7 cellular contexts compared by ENCODE assay signal in genomic region chr12:53230971-53231858, GRCh38. TPM values are rescaled to one million over a fixed set of nuclear protein-coding genes. Genes with fewer than 3 reads are reported as not detected.
DNase-seq lines count a peak whose midpoint lies in the region; ATAC-seq, FAIRE-seq and TF ChIP-seq lines count a peak whose summit lies in the region.
"Had no signal": no experiment of that assay in that cellular context is flagged by ENCODE, and none has a peak within 500 bp of the region (broad histone marks: within the 10 kb centered on the region; RNA-seq: fewer than 3 reads in every experiment).

No MANE protein-coding gene starts in this region.

- H3K27me3 Mint-ChIP-seq in neural crest cell (ENCODE audit: low read depth), result peaks cover 55% of the 10 kb centered on the region

- H3K4me1 Mint-ChIP-seq in neural crest cell, result peaks cover 44% of the 10 kb centered on the region

- H3K4me3 Mint-ChIP-seq in neural crest cell, result peak overlapping the region; percentile 73

- H2AFZ ChIP-seq in GM23248, result peak overlapping the region; percentile 35

- 9 to 10% methylated on average over 16 to 19 of the region's 19 CpGs for WGBS in GM23248 (ENCODE audit: low coverage in 1 of 2, low lambda C conversion rate in 2 of 2, missing lambda C conversion rate in 2 of 2), 2 experiments

- H3K4me3 ChIP-seq in GM23248 (peak overlapping the region; percentile 74), breast epithelium (peak overlapping the region; percentile 69 to 92 (median 80))

- H3K9me2 ChIP-seq in GM23248 (ENCODE audit: insufficient read depth), result no peaks in the 10 kb centered on the region

- no peak for ATAC-seq in GM19467 (IDR thresholded peaks at IDR 0.05; ENCODE audit: unreplicated experiment)

- no peak for FAIRE-seq in RCC 7860 (lab: Jason Lieb, UNC)

- TF ChIP-seq POLR2A in breast epithelium (IDR thresholded peaks at IDR 0.05), result no peak

- H3K27ac Mint-ChIP-seq in neural crest cell (ENCODE audit: unreplicated experiment), result no peak overlapping the region

- TF ChIP-seq CTCF in breast epithelium (IDR thresholded peaks at IDR 0.05) (no peak), neural crest cell (conservative IDR thresholded peaks at IDR 0.05) (no peak)

- H3K36me3 ChIP-seq in GM23248 (ENCODE audit: low read depth) (no peaks in the 10 kb centered on the region), breast epithelium (no peaks in the 10 kb centered on the region)

- no peaks in the 10 kb centered on the region for H4K20me1 ChIP-seq in GM23248 (ENCODE audit: insufficient read depth)

- no peaks in the 10 kb centered on the region for H3K9me3 Mint-ChIP-seq in neural crest cell

- peak overlapping the region; percentile 77 for H3K9ac ChIP-seq in GM23248

- in situ Hi-C loops in GM23248 (cut with MboI), result no loop called here

- DNase-seq in GM23248 (peak; percentile 46), breast epithelium (ENCODE audit: low spot score in 2 of 2) (no peak), neural crest cell (ENCODE audit: low read depth, low spot score) (no peak), DMS79 treated with DMSO at 0.1 percent for 48 hours (lab: John Stamatoyannopoulos, UW) (no peak), RCC 7860 (ENCODE audit: low spot score) (no peak)

- H3K79me2 ChIP-seq in GM23248 (ENCODE audit: insufficient read depth), result peaks cover 15% of the 10 kb centered on the region

- H3K36me3 Mint-ChIP-seq in neural crest cell (ENCODE audit: low read depth), result no peaks in the 10 kb centered on the region

- peaks cover 6% of the 10 kb centered on the region for H3F3A ChIP-seq in GM23248 (ENCODE audit: insufficient read depth)

- H3K27me3 ChIP-seq in GM23248 (replicated peaks; ENCODE audit: insufficient read depth) (no peaks in the 10 kb centered on the region), breast epithelium (no peaks in the 10 kb centered on the region)

- H3K9me3 ChIP-seq in GM23248 (ENCODE audit: low read depth) (no peaks in the 10 kb centered on the region), breast epithelium (no peaks in the 10 kb centered on the region)

- H3K4me2 ChIP-seq in GM23248 (ENCODE audit: unreplicated experiment), result peak overlapping the region; percentile 75

- H3K4me1 ChIP-seq in GM23248 (ENCODE audit: insufficient read depth), result peaks cover 27% of the 10 kb centered on the region
- peaks cover 17 to 49% of the 10 kb centered on the region in 2 donors for H3K4me1 ChIP-seq in breast epithelium

- intact Hi-C loops in breast epithelium (cut with DNase I; ENCODE audit: low total_unique reads), result no loop called here

- H3K27ac ChIP-seq in GM23248, result peak overlapping the region; percentile 36
- H3K27ac ChIP-seq in breast epithelium, result peak overlapping the region; percentile 94 to 98

RNA-seq across cellular contexts. Expression of gene RARG, which starts 0.8 kb away (rescaled TPM):
- 75.3 and 76.6 TPM in 2 replicates for total RNA-seq in GM23248 (2014; rRNA removed; shearing (Covaris generic))
- 116 and 118 TPM in 2 replicates for polyA plus RNA-seq in GM23248 (2016; fragmentation: Nextera tagmentation; extraction: Ambion mirVana)
- total RNA-seq in breast epithelium (10 to 100 TPM; 12.2 to 39.8 (median 23.3) TPM), neural crest cell (5.4 and 5.9 TPM in 2 replicates)

RNA-seq across cellular contexts. Expression of gene ITGB7, which starts 24.2 kb away (rescaled TPM):
- 1.4 and 2.4 TPM in 2 replicates for total RNA-seq in GM23248 (2014; rRNA removed; shearing (Covaris generic))
- 0.84 and 1.2 TPM in 2 replicates for polyA plus RNA-seq in GM23248 (2016; fragmentation: Nextera tagmentation; extraction: Ambion mirVana)
- 1 to 10 TPM; 1.1 to 2.9 (median 2.9) TPM for total RNA-seq in breast epithelium
- total RNA-seq in neural crest cell, result not detected in 2 replicates
- total RNA-seq: dermis microvascular lymphatic vessel endothelial cell had no signal

RNA-seq across cellular contexts. Expression of gene ESPL1, which starts 36.9 kb away (rescaled TPM):
- total RNA-seq in GM23248 (2014; rRNA removed; shearing (Covaris generic)), result 5.6 and 8.5 TPM in 2 replicates
- 2.0 and 3.3 TPM in 2 replicates for polyA plus RNA-seq in GM23248 (2016; fragmentation: Nextera tagmentation; extraction: Ambion mirVana)
- 1 to 10 TPM in 2 of 3 donors, under 1 TPM in 1; 0.33 to 1.3 (median 1.2) TPM for total RNA-seq in breast epithelium
- total RNA-seq in neural crest cell, result 56.3 and 65.8 TPM in 2 replicates

RNA-seq across cellular contexts. Expression of gene CSAD, which starts 50.5 kb away (rescaled TPM):
- total RNA-seq in GM23248 (2014; rRNA removed; shearing (Covaris generic)), result 13.4 and 14.2 TPM in 2 replicates
- polyA plus RNA-seq in GM23248 (2016; fragmentation: Nextera tagmentation; extraction: Ambion mirVana), result 6.1 and 8.6 TPM in 2 replicates
- total RNA-seq in breast epithelium, result 10 to 100 TPM; 60.2 to 74.1 (median 68.8) TPM
- total RNA-seq in neural crest cell, result 22.1 and 26.5 TPM in 2 replicates

RNA-seq across cellular contexts. Expression of gene ZNF740, which starts 50.7 kb away (rescaled TPM):
- 5.1 and 6.5 TPM in 2 replicates for total RNA-seq in GM23248 (2014; rRNA removed; shearing (Covaris generic))
- 2.8 and 3.9 TPM in 2 replicates for polyA plus RNA-seq in GM23248 (2016; fragmentation: Nextera tagmentation; extraction: Ambion mirVana)
- total RNA-seq in breast epithelium, result 10 to 100 TPM; 17.9 to 22.0 (median 19.3) TPM
- 52.7 and 59.6 TPM in 2 replicates for total RNA-seq in neural crest cell
